32 cellular contexts compared by ENCODE assay signal in genomic region chr6:116997496-116997895, GRCh38.
"Had no signal": no experiment of that assay in that cellular context is flagged by ENCODE, and none has a peak within 500 bp of the region (broad histone marks: within the 10 kb centered on the region; RNA-seq: fewer than 3 reads in every experiment).

No MANE protein-coding gene starts in this region.

- H3K27me3 Mint-ChIP-seq: activated CD4-positive, alpha-beta memory T cell treated with anti-CD3 and anti-CD28 coated beads for 36 hours; activated CD4-positive, alpha-beta T cell treated with anti-CD3 and anti-CD28 coated beads for 36 hours; activated CD4-positive, alpha-beta T cell treated with anti-CD3 and anti-CD28 coated beads, Interleukin-2, amount 10 ng/mL, durations not matched to agents 24 days and 14 days; activated CD8-positive, alpha-beta memory T cell treated with anti-CD3 and anti-CD28 coated beads, Interleukin-2, amount 10 ng/mL, durations not matched to agents 7 days and 5 days; activated naive CD4-positive, alpha-beta T cell treated with anti-CD3 and anti-CD28 coated beads, Interleukin-2, amount 10 ng/mL, durations not matched to agents 7 days and 5 days; activated naive CD8-positive, alpha-beta T cell treated with anti-CD3 and anti-CD28 coated beads, Interleukin-2, amount 10 ng/mL, durations not matched to agents 7 days and 5 days; brain; T-helper 17 cell had no signal

- H3K9me3 Mint-ChIP-seq: activated CD4-positive, alpha-beta memory T cell treated with anti-CD3 and anti-CD28 coated beads for 36 hours; activated CD4-positive, alpha-beta T cell treated with anti-CD3 and anti-CD28 coated beads, Interleukin-2, amount 10 ng/mL, durations not matched to agents 24 days and 14 days; activated naive CD4-positive, alpha-beta T cell treated with anti-CD3 and anti-CD28 coated beads, Interleukin-2, amount 10 ng/mL, durations not matched to agents 7 days and 5 days; activated naive CD4-positive, alpha-beta T cell treated with anti-CD3 and anti-CD28 coated beads, Interleukin-2, amount 50 U/mL, for 72 hours; activated naive CD8-positive, alpha-beta T cell treated with anti-CD3 and anti-CD28 coated beads, Interleukin-2, amount 10 ng/mL, durations not matched to agents 7 days and 5 days; brain; T-helper 2 cell treated with Interferon-gamma antibody and Interleukin-4, amounts not matched to agents 5 μg/mL and 100 μg/mL, for 36 hours had no signal

- H3K27me3 ChIP-seq: ascending aorta, breast epithelium, cardiac muscle cell, colonic mucosa, esophagus muscularis mucosa, foreskin keratinocyte, gastrocnemius medialis had no signal

- ATAC-seq: activated CD4-positive, alpha-beta T cell treated with anti-CD3 and anti-CD28 coated beads for 36 hours; activated CD8-positive, alpha-beta memory T cell treated with anti-CD3 and anti-CD28 coated beads, Interleukin-2, amount 10 ng/mL, durations not matched to agents 7 days and 5 days; activated CD8-positive, alpha-beta T cell treated with anti-CD3 and anti-CD28 coated beads, Interleukin-2, amount 10 ng/mL, durations not matched to agents 7 days and 5 days; activated naive CD4-positive, alpha-beta T cell treated with anti-CD3 and anti-CD28 coated beads, Interleukin-2, amount 50 U/mL, for 72 hours; foreskin keratinocyte; gastrocnemius medialis; T-helper 17 cell had no signal

- H3K4me3 ChIP-seq: ascending aorta, breast epithelium, cardiac muscle cell, colonic mucosa, esophagus muscularis mucosa, gastrocnemius medialis had no signal

- H3K4me1 ChIP-seq: ascending aorta, breast epithelium, colonic mucosa, esophagus muscularis mucosa, foreskin keratinocyte had no signal

- H3K36me3 Mint-ChIP-seq: activated CD4-positive, alpha-beta memory T cell treated with anti-CD3 and anti-CD28 coated beads for 36 hours; activated CD8-positive, alpha-beta memory T cell treated with anti-CD3 and anti-CD28 coated beads, Interleukin-2, amount 10 ng/mL, durations not matched to agents 7 days and 5 days; activated naive CD4-positive, alpha-beta T cell treated with anti-CD3 and anti-CD28 coated beads, Interleukin-2, amount 10 ng/mL, durations not matched to agents 7 days and 5 days; activated naive CD4-positive, alpha-beta T cell treated with anti-CD3 and anti-CD28 coated beads, Interleukin-2, amount 50 U/mL, for 72 hours; activated naive CD8-positive, alpha-beta T cell treated with anti-CD3 and anti-CD28 coated beads, Interleukin-2, amount 10 ng/mL, durations not matched to agents 7 days and 5 days; brain had no signal

- H3K36me3 ChIP-seq: ascending aorta, breast epithelium, cardiac muscle cell, colonic mucosa, esophagus muscularis mucosa, gastrocnemius medialis had no signal

- H3K9me3 ChIP-seq: ascending aorta, breast epithelium, colonic mucosa, esophagus muscularis mucosa, gastrocnemius medialis had no signal

- H3K27ac ChIP-seq: ascending aorta, breast epithelium, cardiac muscle cell, colonic mucosa, esophagus muscularis mucosa, foreskin keratinocyte, gastrocnemius medialis had no signal

- H3K4me3 Mint-ChIP-seq: activated CD4-positive, alpha-beta memory T cell treated with anti-CD3 and anti-CD28 coated beads for 36 hours; activated CD4-positive, alpha-beta T cell treated with anti-CD3 and anti-CD28 coated beads for 36 hours; activated CD4-positive, alpha-beta T cell treated with anti-CD3 and anti-CD28 coated beads, Interleukin-2, amount 10 ng/mL, durations not matched to agents 24 days and 14 days; activated CD8-positive, alpha-beta memory T cell treated with anti-CD3 and anti-CD28 coated beads, Interleukin-2, amount 10 ng/mL, durations not matched to agents 7 days and 5 days; activated CD8-positive, alpha-beta T cell treated with anti-CD3 and anti-CD28 coated beads, Interleukin-2, amount 10 ng/mL, durations not matched to agents 7 days and 5 days; activated naive CD4-positive, alpha-beta T cell treated with anti-CD3 and anti-CD28 coated beads, Interleukin-2, amount 10 ng/mL, durations not matched to agents 7 days and 5 days; activated naive CD8-positive, alpha-beta T cell treated with anti-CD3 and anti-CD28 coated beads, Interleukin-2, amount 10 ng/mL, durations not matched to agents 7 days and 5 days; brain; T-helper 17 cell; T-helper 2 cell treated with Interferon-gamma antibody and Interleukin-4, amounts not matched to agents 5 μg/mL and 100 μg/mL, for 36 hours had no signal

- H3K27ac Mint-ChIP-seq: activated CD4-positive, alpha-beta memory T cell treated with anti-CD3 and anti-CD28 coated beads for 36 hours; activated CD4-positive, alpha-beta T cell treated with anti-CD3 and anti-CD28 coated beads for 36 hours; activated CD4-positive, alpha-beta T cell treated with anti-CD3 and anti-CD28 coated beads, Interleukin-2, amount 10 ng/mL, durations not matched to agents 24 days and 14 days; activated CD8-positive, alpha-beta memory T cell treated with anti-CD3 and anti-CD28 coated beads, Interleukin-2, amount 10 ng/mL, durations not matched to agents 7 days and 5 days; activated CD8-positive, alpha-beta T cell treated with anti-CD3 and anti-CD28 coated beads, Interleukin-2, amount 10 ng/mL, durations not matched to agents 7 days and 5 days; activated naive CD4-positive, alpha-beta T cell treated with anti-CD3 and anti-CD28 coated beads, Interleukin-2, amount 10 ng/mL, durations not matched to agents 7 days and 5 days; activated naive CD4-positive, alpha-beta T cell treated with anti-CD3 and anti-CD28 coated beads, Interleukin-2, amount 50 U/mL, for 72 hours; activated naive CD8-positive, alpha-beta T cell treated with anti-CD3 and anti-CD28 coated beads, Interleukin-2, amount 10 ng/mL, durations not matched to agents 7 days and 5 days; brain; T-helper 17 cell; T-helper 2 cell treated with Interferon-gamma antibody and Interleukin-4, amounts not matched to agents 5 μg/mL and 100 μg/mL, for 36 hours had no signal

- DNase-seq: activated CD4-positive, alpha-beta memory T cell treated with anti-CD3 and anti-CD28 coated beads for 36 hours; activated CD4-positive, alpha-beta T cell treated with anti-CD3 and anti-CD28 coated beads for 36 hours; activated CD4-positive, alpha-beta T cell treated with anti-CD3 and anti-CD28 coated beads, Interleukin-2, amount 10 ng/mL, durations not matched to agents 24 days and 14 days; activated CD4-positive, CD25-positive, alpha-beta regulatory T cell; activated CD4-positive, CD25-positive, alpha-beta regulatory T cell treated with anti-CD3 and anti-CD28 coated beads, Interleukin-2, amount 50 U/mL, for 72 hours; activated CD8-positive, alpha-beta memory T cell treated with anti-CD3 and anti-CD28 coated beads, Interleukin-2, amount 10 ng/mL, durations not matched to agents 7 days and 5 days; activated CD8-positive, alpha-beta memory T cell treated with anti-CD3 and anti-CD28 coated beads, Interleukin-2, amount 50 U/mL, for 4 hours; activated CD8-positive, alpha-beta T cell treated with anti-CD3 and anti-CD28 coated beads, Interleukin-2, amount 10 ng/mL, durations not matched to agents 7 days and 5 days; activated gamma-delta T cell; activated naive CD4-positive, alpha-beta T cell; activated naive CD4-positive, alpha-beta T cell treated with anti-CD3 and anti-CD28 coated beads, Interleukin-2, amount 10 ng/mL, durations not matched to agents 7 days and 5 days; activated naive CD8-positive, alpha-beta T cell treated with anti-CD3 and anti-CD28 coated beads, Interleukin-2, amount 10 ng/mL, durations not matched to agents 7 days and 5 days; activated T-cell treated with anti-CD3 and anti-CD28 coated beads, Interleukin-2, amount 50 U/mL, for 1 hour; activated T-cell treated with anti-CD3 and anti-CD28 coated beads, Interleukin-2, amount 50 U/mL, for 48 hours; central memory CD4-positive, alpha-beta T cell; cerebellar nuclear complex; colonic mucosa; effector CD8-positive, alpha-beta T cell; erythroblast; foreskin keratinocyte; gastrocnemius medialis; glutamatergic neuron; T-helper 1 cell; T-helper 17 cell; T1000 had no signal

- H3K4me1 Mint-ChIP-seq: activated CD4-positive, alpha-beta T cell treated with anti-CD3 and anti-CD28 coated beads for 36 hours; activated CD4-positive, alpha-beta T cell treated with anti-CD3 and anti-CD28 coated beads, Interleukin-2, amount 10 ng/mL, durations not matched to agents 24 days and 14 days; activated CD8-positive, alpha-beta memory T cell treated with anti-CD3 and anti-CD28 coated beads, Interleukin-2, amount 10 ng/mL, durations not matched to agents 7 days and 5 days; activated naive CD4-positive, alpha-beta T cell treated with anti-CD3 and anti-CD28 coated beads, Interleukin-2, amount 10 ng/mL, durations not matched to agents 7 days and 5 days; activated naive CD8-positive, alpha-beta T cell treated with anti-CD3 and anti-CD28 coated beads, Interleukin-2, amount 10 ng/mL, durations not matched to agents 7 days and 5 days; T-helper 17 cell had no signal
